In genomic region chr13:44142540-44142867, GRCh38 we compare ENCODE assay signal across 8 cellular contexts.
A peak's percentile ranks its signal among the peaks of the same experiment; 100 is the strongest.
DNase-seq lines count a peak whose midpoint lies in the region; ATAC-seq and TF ChIP-seq lines count a peak whose summit lies in the region.

No MANE protein-coding gene starts in this region.

- H3K27ac ChIP-seq in BLaER1 (peak overlapping the region; percentile 79), duodenal mucosa (ENCODE audit: low read depth, low read length) (peak overlapping the region; percentile 55)
- peak overlapping the region; percentile 80 for H3K27ac ChIP-seq in naive thymus-derived CD4-positive, alpha-beta T cell (ENCODE audit: low read depth, low read length)

- peaks cover 6 to 23% (median 17%) of the 10 kb centered on the region in 7 donors for H3K4me1 Mint-ChIP-seq in naive thymus-derived CD4-positive, alpha-beta T cell

- no peak for TF ChIP-seq CTCF in GM20000 (IDR thresholded peaks at IDR 0.05; ENCODE audit: extremely low read depth, missing control alignments)

- CTCF ChIA-PET in naive thymus-derived CD4-positive, alpha-beta T cell (lab: Charles Lee) = no interaction called here

- H3K27me3 ChIP-seq in BLaER1 (no peaks in the 10 kb centered on the region), duodenal mucosa (ENCODE audit: control insufficient read depth in 1 of 2, insufficient read depth in 2 of 2, low read length in 2 of 2) (no peaks in the 10 kb centered on the region)
- H3K27me3 ChIP-seq in naive thymus-derived CD4-positive, alpha-beta T cell (ENCODE audit: control insufficient read depth in 2 of 2, insufficient read depth in 2 of 2, low read length in 2 of 2) = peaks cover 0 to 3% of the 10 kb centered on the region in 2 donors

- no peaks in the 10 kb centered on the region for H3K9me3 ChIP-seq in BLaER1
- no peaks in the 10 kb centered on the region for H3K9me3 ChIP-seq in duodenal mucosa (ENCODE audit: control insufficient read depth in 1 of 2, low read length in 2 of 2)
- H3K9me3 ChIP-seq in naive thymus-derived CD4-positive, alpha-beta T cell (ENCODE audit: control insufficient read depth in 2 of 3, low read length in 3 of 3) = no peaks in the 10 kb centered on the region

- intact Hi-C loops in naive thymus-derived CD4-positive, alpha-beta T cell (cut with micrococcal nuclease) = loop anchor here (1.0 to 10.0 kb wide), 12 partner anchors 49 to 1868 kb away; partner anchors contain the start of genes AKAP11 (in 1 of the 2) and GTF2F2 (in 1 of the 2)

- peaks cover 0 to 53% (median 2%) of the 10 kb centered on the region in 5 donors for H3K27me3 Mint-ChIP-seq in naive thymus-derived CD4-positive, alpha-beta T cell

- no peak for ATAC-seq in naive thymus-derived CD4-positive, alpha-beta T cell
- no peak for ATAC-seq in GM21717 (IDR thresholded peaks at IDR 0.05; ENCODE audit: unreplicated experiment)

- H3K27ac Mint-ChIP-seq in naive thymus-derived CD4-positive, alpha-beta T cell = peak overlapping the region; percentile 76 to 98 (median 95)

- H3K36me3 ChIP-seq in BLaER1 (no peaks in the 10 kb centered on the region), duodenal mucosa (ENCODE audit: control insufficient read depth in 1 of 2, insufficient read depth in 2 of 2, low read length in 2 of 2) (no peaks in the 10 kb centered on the region)
- H3K36me3 ChIP-seq in naive thymus-derived CD4-positive, alpha-beta T cell (ENCODE audit: control insufficient read depth in 2 of 3, insufficient read depth in 3 of 3, low read length in 3 of 3) = no peaks in the 10 kb centered on the region

- H3K4me3 Mint-ChIP-seq in naive thymus-derived CD4-positive, alpha-beta T cell = peak overlapping the region; percentile 84 to 97 (median 92)

- POLR2A ChIA-PET in naive thymus-derived CD4-positive, alpha-beta T cell (lab: Charles Lee) = interaction anchor here (1.0 to 1.4 kb wide), 2 partner anchors 49 to 132 kb away, joined by 4 to 5 read pairs; no protein-coding TSS in a partner anchor

- no peaks in the 10 kb centered on the region for H3K36me3 Mint-ChIP-seq in naive thymus-derived CD4-positive, alpha-beta T cell

- peaks cover 0 to 1% (median 0%) of the 10 kb centered on the region in 11 donors for H3K9me3 Mint-ChIP-seq in naive thymus-derived CD4-positive, alpha-beta T cell

- H4K20me1 ChIP-seq in BLaER1 = no peaks in the 10 kb centered on the region

- DNase-seq in NCI-H526 treated with DMSO at 0.1 percent for 48 hours (lab: John Stamatoyannopoulos, UW) (peak; percentile 58), GM20000 (ENCODE audit: low spot score) (no peak), activated gamma-delta T cell (lab: John Stamatoyannopoulos, UW) (no peak), cerebellar cortex (ENCODE audit: low spot score) (no peak)
- peak in 1 of 9 donors; percentile 2 for DNase-seq in naive thymus-derived CD4-positive, alpha-beta T cell

- peaks cover 61% of the 10 kb centered on the region for H3K4me1 ChIP-seq in BLaER1
- H3K4me1 ChIP-seq in duodenal mucosa (ENCODE audit: control insufficient read depth in 1 of 2, insufficient read depth in 2 of 2, low read length in 2 of 2) = peaks cover 22 to 24% of the 10 kb centered on the region in 2 donors
- peaks cover 5% of the 10 kb centered on the region in 2 donors for H3K4me1 ChIP-seq in naive thymus-derived CD4-positive, alpha-beta T cell (ENCODE audit: control insufficient read depth in 2 of 2, insufficient read depth in 2 of 2, low read length in 2 of 2)

- peak overlapping the region; percentile 64 for H3K4me3 ChIP-seq in BLaER1
- H3K4me3 ChIP-seq in duodenal mucosa (ENCODE audit: low read depth in 1 of 2, low read length in 2 of 2) = peak overlapping the region; percentile 79 to 81
- H3K4me3 ChIP-seq in naive thymus-derived CD4-positive, alpha-beta T cell (ENCODE audit: low read length) = peak overlapping the region; percentile 86

- H3K9ac ChIP-seq in BLaER1 (peak overlapping the region; percentile 80), duodenal mucosa (ENCODE audit: low read depth in 1 of 2, low read length in 2 of 2) (peak overlapping the region; percentile 89 to 94)

- peak overlapping the region; percentile 84 for H3K4me2 ChIP-seq in BLaER1
